ENCODE assay signal across 1 cellular context in genomic region chr1:114510235-114511047, GRCh38.
A peak's percentile ranks its signal among the peaks of the same experiment; 100 is the strongest.
TF ChIP-seq lines count a peak whose summit lies in the region.

No MANE protein-coding gene starts in this region.

TF ChIP-seq in HepG2, 621 proteins besides CTCF, POLR2A, EP300 and RAD21 (continued from another document and continues in another):
- peak; percentile 13; the same call in 1 of the 2 replicates for TF ChIP-seq ZNF142 (CRISPR knock-in tag; IDR thresholded peaks at IDR 0.05)
- TF ChIP-seq ZNF749 (CRISPR knock-in tag; IDR thresholded peaks at IDR 0.05; ENCODE audit: borderline replicate concordance), result no peak
- 0 out of 2 replicates have a peak, but pooled peaks have one; percentile 14 for TF ChIP-seq ZNF577 (CRISPR knock-in tag; IDR thresholded peaks at IDR 0.05; ENCODE audit: borderline replicate concordance, low read depth)
- TF ChIP-seq ZNF546 (CRISPR knock-in tag; conservative IDR thresholded peaks at IDR 0.05), result peak; percentile 75
- TF ChIP-seq AGO2 (optimal IDR thresholded peaks at IDR 0.05; ENCODE audit: low read depth, low read length), result peak; percentile 81
- TF ChIP-seq PRMT3 (CRISPR knock-in tag; IDR thresholded peaks at IDR 0.05; ENCODE audit: borderline replicate concordance, low read depth), result no peak; the same call in 1 of the 2 replicates
- TF ChIP-seq SIN3A (IDR thresholded peaks at IDR 0.05; ENCODE audit: borderline replicate concordance, low read depth, low read length), result peak; percentile 64; the same call in 1 of the 2 replicates
- 0 out of 2 replicates have a peak, but pooled peaks have one; percentile 42 for TF ChIP-seq BATF2 (CRISPR knock-in tag; IDR thresholded peaks at IDR 0.05)
- no peak; the same call in 1 of the 2 replicates for TF ChIP-seq AHR (CRISPR knock-in tag; IDR thresholded peaks at IDR 0.05)
- 0 out of 2 replicates have a peak, but pooled peaks have one; percentile 30 for TF ChIP-seq ATAD3A (CRISPR knock-in tag; IDR thresholded peaks at IDR 0.05)
- TF ChIP-seq ZNF136 (CRISPR knock-in tag; IDR thresholded peaks at IDR 0.05; ENCODE audit: low read depth), result no peak
- TF ChIP-seq MTA1 (CRISPR knock-in tag; IDR thresholded peaks at IDR 0.05; ENCODE audit: borderline replicate concordance), result 0 out of 2 replicates have a peak, but pooled peaks have one; percentile 33
- TF ChIP-seq HOXA9 (CRISPR knock-in tag; IDR thresholded peaks at IDR 0.05; ENCODE audit: borderline replicate concordance), result no peak
- no peak for TF ChIP-seq NCOA5 (CRISPR knock-in tag; IDR thresholded peaks at IDR 0.05)
- TF ChIP-seq SMARCC2 (IDR thresholded peaks at IDR 0.05), result no peak
- no peak for TF ChIP-seq MEIS2 (CRISPR knock-in tag; IDR thresholded peaks at IDR 0.05)
- TF ChIP-seq PREB (CRISPR knock-in tag; IDR thresholded peaks at IDR 0.05), result no peak
- TF ChIP-seq UBTF (CRISPR knock-in tag; IDR thresholded peaks at IDR 0.05), result peak; percentile 84
- peak; percentile 86 for TF ChIP-seq YY1 (IDR thresholded peaks at IDR 0.05; ENCODE audit: insufficient read depth, insufficient replicate concordance, low read depth, low read length)
- TF ChIP-seq ZNF292 (CRISPR knock-in tag; IDR thresholded peaks at IDR 0.05; ENCODE audit: borderline replicate concordance, low read depth), result 0 out of 2 replicates have a peak, but pooled peaks have one; percentile 36
- TF ChIP-seq HINFP (CRISPR knock-in tag; IDR thresholded peaks at IDR 0.05; ENCODE audit: low read depth), result no peak
- peak; percentile 66; the same call in 1 of the 2 replicates for TF ChIP-seq CEBPG (CRISPR knock-in tag; IDR thresholded peaks at IDR 0.05)
- TF ChIP-seq NFYC (CRISPR knock-in tag; IDR thresholded peaks at IDR 0.05), result no peak
- TF ChIP-seq RBM22 (optimal IDR thresholded peaks at IDR 0.05; ENCODE audit: low read length), result no peak
- no peak for TF ChIP-seq IKZF5 (CRISPR knock-in tag; IDR thresholded peaks at IDR 0.05)
- no peak for TF ChIP-seq TP53 (CRISPR knock-in tag; conservative IDR thresholded peaks at IDR 0.05)
- peak; percentile 53; the same call in 1 of the 2 replicates for TF ChIP-seq KMT2A (CRISPR knock-in tag; IDR thresholded peaks at IDR 0.05)
- TF ChIP-seq DMAP1 (CRISPR knock-in tag; IDR thresholded peaks at IDR 0.05), result no peak; the same call in 1 of the 2 replicates
- TF ChIP-seq MAX (IDR thresholded peaks at IDR 0.05), result 0 out of 2 replicates have a peak, but pooled peaks have one; percentile 10
- TF ChIP-seq SNAPC2 (CRISPR knock-in tag; IDR thresholded peaks at IDR 0.05), result no peak
- TF ChIP-seq ZNF572 (CRISPR knock-in tag; IDR thresholded peaks at IDR 0.05), result 0 out of 2 replicates have a peak, but pooled peaks have one; percentile 45
- no peak for TF ChIP-seq HNF1A (IDR thresholded peaks at IDR 0.05; ENCODE audit: low read depth)
- peak; percentile 52; the same call in 1 of the 2 replicates for TF ChIP-seq HNF1A (CRISPR knock-in tag; IDR thresholded peaks at IDR 0.05; ENCODE audit: borderline replicate concordance)
- no peak for TF ChIP-seq PRDM10 (CRISPR knock-in tag; IDR thresholded peaks at IDR 0.05; ENCODE audit: low read depth)
- 0 out of 2 replicates have a peak, but pooled peaks have one; percentile 43 for TF ChIP-seq HNRNPL (IDR thresholded peaks at IDR 0.05; ENCODE audit: low read depth, low read length)
